30 cellular contexts compared by ENCODE assay signal in the genomic region with DNA sequence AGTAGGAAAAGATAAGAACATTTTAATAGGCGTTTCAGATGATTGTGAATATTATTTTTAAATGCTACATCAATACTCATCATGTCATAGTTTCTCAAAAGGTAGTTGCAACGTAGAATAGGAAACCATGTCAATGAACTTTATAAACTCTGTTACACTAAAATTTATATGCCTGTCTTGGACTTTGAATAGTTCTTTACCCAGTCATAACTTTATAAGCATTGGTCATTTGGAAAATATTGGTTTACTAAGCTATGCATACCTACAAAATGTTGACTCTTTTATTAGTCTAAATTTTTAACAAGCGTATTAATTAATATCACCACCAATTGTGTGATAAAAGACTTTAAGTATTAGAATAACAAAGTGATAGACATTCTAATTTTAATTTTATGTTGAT. TPM values are rescaled to one million over a fixed set of nuclear protein-coding genes. Genes with fewer than 3 reads are reported as not detected.
"Had no signal": no experiment of that assay in that cellular context is flagged by ENCODE, and none has a peak within 500 bp of the region (broad histone marks: within the 10 kb centered on the region; RNA-seq: fewer than 3 reads in every experiment).

No MANE protein-coding gene starts in this region.

- H3K79me2 ChIP-seq: hepatocyte had no signal

- H3K4me3 ChIP-seq: colonic mucosa, coronary artery, dorsolateral prefrontal cortex, esophagus muscularis mucosa, esophagus squamous epithelium, gastrocnemius medialis, gastroesophageal sphincter, heart left ventricle, heart right ventricle, hepatocyte had no signal

- H2AFZ ChIP-seq: hepatocyte had no signal

- H3K36me3 ChIP-seq: colonic mucosa, esophagus muscularis mucosa, esophagus squamous epithelium, gastrocnemius medialis, gastroesophageal sphincter, heart left ventricle, heart right ventricle had no signal

- H3K9me3 ChIP-seq: colonic mucosa, esophagus muscularis mucosa, esophagus squamous epithelium, gastrocnemius medialis, heart left ventricle, heart right ventricle had no signal

- H3K27me3 ChIP-seq: colonic mucosa, dorsolateral prefrontal cortex, esophagus muscularis mucosa, esophagus squamous epithelium, foreskin keratinocyte, gastrocnemius medialis, gastroesophageal sphincter, heart left ventricle, heart right ventricle, hepatocyte had no signal

- DNase-seq: colonic mucosa; cortex of kidney; dermis blood vessel endothelial cell; dorsolateral prefrontal cortex; effector CD4-positive, alpha-beta T cell; effector CD8-positive, alpha-beta T cell; effector memory CD4-positive, alpha-beta T cell; effector memory CD8-positive, alpha-beta T cell; endodermal cell; erythroblast; esophagus squamous epithelium; foreskin fibroblast; foreskin keratinocyte; foreskin melanocyte; gastrocnemius medialis; glutamatergic neuron; head of caudate nucleus; heart left ventricle; heart right ventricle had no signal

- FAIRE-seq: endometrium, endothelial cell of umbilical vein had no signal

- ATAC-seq: effector memory CD8-positive, alpha-beta T cell; esophagus mucosa; foreskin keratinocyte; gastrocnemius medialis; gastroesophageal sphincter; heart left ventricle; heart right ventricle had no signal

- H3K4me2 ChIP-seq: hepatocyte had no signal

- H3K4me1 ChIP-seq: colonic mucosa, esophagus muscularis mucosa, esophagus squamous epithelium, foreskin keratinocyte, gastrocnemius medialis, gastroesophageal sphincter, heart left ventricle, heart right ventricle had no signal

- H3K27ac ChIP-seq: colonic mucosa, coronary artery, dorsolateral prefrontal cortex, epithelial cell of prostate, esophagus muscularis mucosa, esophagus squamous epithelium, foreskin keratinocyte, gastrocnemius medialis, gastroesophageal sphincter, heart left ventricle, heart right ventricle, hepatocyte had no signal

RNA-seq across cellular contexts. Expression of gene HTR1F, which starts 27.2 kb away (rescaled TPM):
- total RNA-seq: dermis blood vessel endothelial cell, dermis microvascular lymphatic vessel endothelial cell, endothelial cell of umbilical vein, epithelial cell of proximal tubule, esophagus mucosa, fibroblast of lung, foreskin keratinocyte, hepatocyte had no signal
